In the genomic region with DNA sequence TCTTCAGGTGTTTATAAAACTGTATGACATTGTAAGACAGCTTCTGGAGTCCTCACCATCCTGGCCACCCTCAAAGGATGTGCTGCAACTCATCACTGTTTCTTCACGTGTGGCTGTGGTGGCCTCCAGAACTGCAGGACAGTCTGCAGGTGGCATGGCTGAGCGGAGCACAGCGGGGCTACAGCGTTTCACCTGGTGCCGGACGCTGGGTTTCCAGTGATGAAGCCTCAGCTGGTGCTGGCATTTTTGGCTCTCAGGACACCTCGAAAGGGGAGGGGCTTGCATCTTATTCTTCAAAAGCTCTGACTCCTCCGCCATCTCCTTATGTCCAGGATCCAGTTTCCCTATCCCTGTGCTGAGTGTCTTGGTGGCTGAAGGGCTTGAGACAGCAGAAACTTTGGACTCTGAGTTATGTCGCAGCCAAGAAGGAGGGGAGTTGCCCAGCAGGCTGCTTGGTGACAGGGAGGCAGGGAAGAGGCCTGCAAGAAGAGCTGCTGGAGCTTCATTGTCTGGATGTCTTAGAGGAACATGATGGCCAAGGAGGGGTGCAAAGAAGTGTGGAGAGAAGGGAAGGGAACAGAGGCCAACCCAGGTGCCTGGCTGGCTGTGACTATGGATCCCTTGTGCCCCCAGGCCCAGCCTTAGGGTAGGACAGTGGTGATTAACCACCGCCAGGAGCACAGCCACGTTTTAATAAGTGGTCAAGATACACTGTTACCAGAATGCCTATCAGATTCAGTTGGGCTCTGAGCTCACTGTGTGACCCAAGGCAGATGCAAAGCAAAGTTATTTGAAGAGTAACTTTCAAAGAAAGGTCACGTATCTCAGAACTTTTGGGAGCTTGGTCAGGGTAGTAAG, we compare ENCODE assay signal across 19 cellular contexts. TPM values are rescaled to one million over a fixed set of nuclear protein-coding genes. Genes with fewer than 3 reads are reported as not detected.
DNase-seq lines count a peak whose midpoint lies in the region; ATAC-seq, FAIRE-seq and TF ChIP-seq lines count a peak whose summit lies in the region.
"Had no signal": no experiment of that assay in that cellular context is flagged by ENCODE, and none has a peak within 500 bp of the region (broad histone marks: within the 10 kb centered on the region; RNA-seq: fewer than 3 reads in every experiment).

No MANE protein-coding gene starts in this region.

- DNase-seq in SHP77 (lab: John Stamatoyannopoulos, UW) (peak; percentile 8 to 25), SHP77 treated with DMSO at 0.1 percent for 48 hours (lab: John Stamatoyannopoulos, UW) (no peak), colonic mucosa (peak; percentile 34), pancreas (peak in 3 of 6 donors; percentile 21 to 63 (median 29)), caudate nucleus (lab: John Stamatoyannopoulos, UW) (no peak), cortex of kidney (lab: John Stamatoyannopoulos, UW) (no peak)
- DNase-seq: activated CD8-positive, alpha-beta memory T cell treated with anti-CD3 and anti-CD28 coated beads, Interleukin-2, amount 10 ng/mL, durations not matched to agents 7 days and 5 days; adrenal gland; C1 segment of cervical spinal cord; DMS 273 treated with DMSO at 0.1 percent for 48 hours; esophagus squamous epithelium; glutamatergic neuron; NCI-H510A treated with DMSO at 0.1 percent for 48 hours; stimulated activated naive CD4-positive, alpha-beta T cell treated with Interleukin-2 at 50 U/mL for 16 hours; trophoblast cell had no signal

- WGBS in pancreas, 2 donors = 41 to 49% methylated on average over 12 of the region's 12 CpGs

- H3K27ac ChIP-seq in colonic mucosa (no peak overlapping the region), pancreas (no peak overlapping the region), caudate nucleus (ENCODE audit: low read depth, low read length) (no peak overlapping the region)
- H3K27ac ChIP-seq: adrenal gland, cardiac muscle cell, esophagus squamous epithelium, KMS-11 had no signal

- no peaks in the 10 kb centered on the region for H3K36me3 ChIP-seq in colonic mucosa
- H3K36me3 ChIP-seq in pancreas = no peaks in the 10 kb centered on the region
- H3K36me3 ChIP-seq: adrenal gland, cardiac muscle cell, esophagus squamous epithelium had no signal

- intact Hi-C loops in colonic mucosa (cut with DNase I) (loop anchor here (10.0 kb wide), 1 partner anchor 288 kb away; no protein-coding TSS in a partner anchor), pancreas (cut with DNase I) (loop anchor here in 2 of 3 donors (10.0 kb wide), 3 partner anchors 288 to 458 kb away; no protein-coding TSS in a partner anchor)

- FAIRE-seq in pancreas (lab: Jason Lieb, UNC) = no peak

- no peak overlapping the region for H3K4me3 ChIP-seq in colonic mucosa
- no peak overlapping the region for H3K4me3 ChIP-seq in pancreas
- H3K4me3 ChIP-seq: adrenal gland, cardiac muscle cell, esophagus squamous epithelium had no signal

- H3K4me1 ChIP-seq in colonic mucosa (no peaks in the 10 kb centered on the region), pancreas (no peaks in the 10 kb centered on the region)

- ATAC-seq in pancreas = peak; percentile 68 to 90 (median 76)
- ATAC-seq: activated CD4-positive, CD25-positive, alpha-beta regulatory T cell treated with anti-CD3 and anti-CD28 coated beads, Interleukin-2, amount 50 U/mL, for 24 hours; activated CD8-positive, alpha-beta memory T cell treated with anti-CD3 and anti-CD28 coated beads, Interleukin-2, amount 10 ng/mL, durations not matched to agents 7 days and 5 days; sciatic nerve had no signal

- H3K27me3 ChIP-seq in colonic mucosa (no peaks in the 10 kb centered on the region), pancreas (no peaks in the 10 kb centered on the region)
- H3K27me3 ChIP-seq: adrenal gland, cardiac muscle cell, esophagus squamous epithelium had no signal

- no peak for TF ChIP-seq CTCF in colonic mucosa (IDR thresholded peaks at IDR 0.05)
- peak in 1 of 4 donors; percentile 9 for TF ChIP-seq CTCF in pancreas (IDR thresholded peaks at IDR 0.05)

- no peaks in the 10 kb centered on the region for H3K9me3 ChIP-seq in colonic mucosa
- H3K9me3 ChIP-seq in pancreas = no peaks in the 10 kb centered on the region
- H3K9me3 ChIP-seq: adrenal gland, esophagus squamous epithelium had no signal

- H3K9ac ChIP-seq in colonic mucosa (ENCODE audit: low read depth in 2 of 2, low read length in 2 of 2) = peak overlapping the region in 1 of 2 donors; percentile 32
- H3K9ac ChIP-seq: KMS-11 had no signal

RNA-seq across cellular contexts. Expression of a gene that starts 58.7 kb away (rescaled TPM):
- total RNA-seq in colonic mucosa = 10 to 100 TPM; 12.7 to 15.8 TPM
- 10 to 100 TPM in 1 of 6 donors, 1 to 10 TPM in 5; 7.0 to 12.5 (median 8.7) TPM for total RNA-seq in pancreas
- 10 to 100 TPM in 1 of 2 donors, 1 to 10 TPM in 1; 3.8 to 11.9 TPM for polyA plus RNA-seq in pancreas

RNA-seq across cellular contexts. Expression of a gene that starts 58.8 kb away (rescaled TPM):
- total RNA-seq in colonic mucosa (1 to 10 TPM; 6.2 to 9.4 TPM), pancreas (10 to 100 TPM in 1 of 6 donors, 1 to 10 TPM in 5; 7.0 to 14.3 (median 8.1) TPM)
- polyA plus RNA-seq in pancreas = 10 to 100 TPM in 1 of 2 donors, 1 to 10 TPM in 1; 6.3 to 13.1 TPM

Comparison
In these comparisons a context has a peak if more than half of its experiments do, and no peak if none do; other contexts are left out.
1. DNase-seq: peak in SHP77 (2 of 2) and colonic mucosa (single experiment); none in SHP77 treated with DMSO at 0.1 percent for 48 hours (single experiment), caudate nucleus (0 of 61) and cortex of kidney (single experiment).